ENCODE assay signal across 28 cellular contexts in the genomic region with DNA sequence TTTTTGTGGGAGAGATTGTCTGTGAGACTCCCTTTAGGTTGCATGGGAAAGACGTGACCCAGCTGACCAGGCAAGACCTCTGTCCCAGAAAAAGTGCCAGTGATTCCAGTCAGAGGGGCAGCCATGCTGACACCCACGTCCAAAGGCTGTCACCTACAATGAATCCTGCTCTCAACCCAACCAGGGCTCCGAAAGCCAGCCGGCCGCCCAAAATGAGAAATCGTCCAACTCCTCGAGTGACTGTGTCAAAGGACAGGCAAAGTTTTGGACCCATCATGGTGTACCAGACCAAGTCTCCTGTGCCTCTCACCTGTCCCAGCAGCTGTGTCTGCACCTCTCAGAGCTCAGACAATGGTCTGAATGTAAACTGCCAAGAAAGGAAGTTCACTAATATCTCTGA. TPM values are rescaled to one million over a fixed set of nuclear protein-coding genes. Genes with fewer than 3 reads are reported as not detected.
"Had no signal": no experiment of that assay in that cellular context is flagged by ENCODE, and none has a peak within 500 bp of the region (broad histone marks: within the 10 kb centered on the region; RNA-seq: fewer than 3 reads in every experiment).

No MANE protein-coding gene starts in this region.

- H3K4me3 Mint-ChIP-seq: dendritic cell treated with granulocyte-macrophage colony-stimulating factor and Interleukin-4, amounts not matched to agents 40 ng/mL and 50 ng/mL, for 4 days; mesothelial cell of epicardium had no signal

- H3K9me3 Mint-ChIP-seq: dendritic cell treated with granulocyte-macrophage colony-stimulating factor and Interleukin-4, amounts not matched to agents 40 ng/mL and 50 ng/mL, for 4 days had no signal

- H3K4me1 ChIP-seq: colonic mucosa, gastrocnemius medialis, heart right ventricle, left lung had no signal

- H3K4me3 ChIP-seq: colonic mucosa, esophagus squamous epithelium, gastrocnemius medialis, heart right ventricle, left lung, lower lobe of right lung, mucosa of descending colon had no signal

- H3K27ac ChIP-seq: colonic mucosa, epithelial cell of prostate, esophagus squamous epithelium, gastrocnemius medialis, heart right ventricle, left lung, lower lobe of right lung had no signal

- DNase-seq: cerebellar nuclear complex; colonic mucosa; cortex of kidney; effector CD4-positive, alpha-beta T cell; effector memory CD4-positive, alpha-beta T cell; erythroblast; esophagus squamous epithelium; foreskin fibroblast; foreskin melanocyte; gastrocnemius medialis; glutamatergic neuron; heart right ventricle; hippocampal formation; left cardiac atrium; left lung; left ventricle myocardium superior; lower lobe of right lung; mesenchymal stem cell; mucosa of descending colon had no signal

- H3K36me3 ChIP-seq: colonic mucosa, esophagus squamous epithelium, gastrocnemius medialis, heart right ventricle, left lung, lower lobe of right lung had no signal

- H3K27ac Mint-ChIP-seq: dendritic cell treated with granulocyte-macrophage colony-stimulating factor and Interleukin-4, amounts not matched to agents 40 ng/mL and 50 ng/mL, for 4 days; mesothelial cell of epicardium had no signal

- H3K9me3 ChIP-seq: colonic mucosa, esophagus squamous epithelium, gastrocnemius medialis, left lung, lower lobe of right lung, mucosa of descending colon had no signal

- H3K36me3 Mint-ChIP-seq: mesothelial cell of epicardium had no signal

RNA-seq across cellular contexts. Expression of a gene that starts 5.5 kb away (rescaled TPM):
- total RNA-seq: chondrocyte, dermis microvascular lymphatic vessel endothelial cell, esophagus mucosa, glomerular endothelial cell, lung microvascular endothelial cell had no signal
- polyA plus RNA-seq: keratinocyte had no signal
